ENCODE assay signal across 21 cellular contexts in genomic region chr2:21748501-21748900, GRCh38.
"Had no signal": no experiment of that assay in that cellular context is flagged by ENCODE, and none has a peak within 500 bp of the region (broad histone marks: within the 10 kb centered on the region; RNA-seq: fewer than 3 reads in every experiment).

No MANE protein-coding gene starts in this region.

- H3K9ac ChIP-seq: parathyroid adenoma had no signal

- H3K79me2 ChIP-seq: parathyroid adenoma had no signal

- H3K27me3 ChIP-seq: colonic mucosa, esophagus muscularis mucosa, neutrophil, tibial nerve, upper lobe of right lung, uterus had no signal

- H3K4me3 ChIP-seq: colonic mucosa, esophagus muscularis mucosa, lung, mucosa of descending colon, thoracic aorta, tibial nerve, upper lobe of right lung, uterus had no signal

- H3K4me1 ChIP-seq: colonic mucosa, esophagus muscularis mucosa, parathyroid adenoma, tibial nerve, upper lobe of right lung, uterus had no signal

- H3K36me3 ChIP-seq: colonic mucosa, esophagus muscularis mucosa, neutrophil, thoracic aorta, tibial nerve, upper lobe of right lung, uterus had no signal

- DNase-seq: colonic mucosa; effector CD8-positive, alpha-beta T cell; endodermal cell; hypothalamus; immature natural killer cell; left ventricle myocardium superior; mucosa of descending colon; naive B cell; stimulated activated CD4-positive, alpha-beta T cell treated with anti-CD3 and anti-CD28 coated beads, Interleukin-4, amount 100 ng/mL, for 4 hours; stimulated activated naive B cell treated with anti-CD40 and anti-IgM and Interleukin-4, amounts not matched to agents 10 μg/mL and 1 μg/mL and 100 μg/mL, for 72 hours; upper lobe of right lung; uterus had no signal

- H3K27ac ChIP-seq: colonic mucosa, epithelial cell of prostate, esophagus muscularis mucosa, neutrophil, parathyroid adenoma, thoracic aorta, tibial nerve, upper lobe of right lung, uterus had no signal

- ATAC-seq: left ventricle myocardium superior; mucosa of descending colon; natural killer cell treated with Interleukin-12 subunit alpha and Interleukin-12 subunit beta and Interleukin-15 and Interleukin-18, amount 100 ng/mL, for 72 hours; sciatic nerve; stimulated activated naive B cell treated with anti-CD40 and anti-IgM and Interleukin-4, amounts not matched to agents 10 μg/mL and 1 μg/mL and 100 μg/mL, for 72 hours; upper lobe of right lung had no signal

- H3K9me3 ChIP-seq: colonic mucosa, mucosa of descending colon, neutrophil, thoracic aorta, upper lobe of right lung, uterus had no signal

- H2AFZ ChIP-seq: parathyroid adenoma had no signal
